In genomic region chr22:24049978-24050377, GRCh38 we compare ENCODE assay signal across 25 cellular contexts. TPM values are rescaled to one million over a fixed set of nuclear protein-coding genes. Genes with fewer than 3 reads are reported as not detected.
"Had no signal": no experiment of that assay in that cellular context is flagged by ENCODE, and none has a peak within 500 bp of the region (broad histone marks: within the 10 kb centered on the region; RNA-seq: fewer than 3 reads in every experiment).

No MANE protein-coding gene starts in this region.

- H3K9ac ChIP-seq: neural progenitor cell, parathyroid adenoma had no signal

- H2AFZ ChIP-seq: neural progenitor cell, parathyroid adenoma had no signal

- H3K36me3 ChIP-seq: neural progenitor cell had no signal

- H3K27me3 ChIP-seq: neural progenitor cell, right lobe of liver, testis, tibial nerve, upper lobe of right lung had no signal

- H3K4me3 Mint-ChIP-seq: dendritic cell treated with granulocyte-macrophage colony-stimulating factor and Interleukin-4, amounts not matched to agents 40 ng/mL and 50 ng/mL, for 4 days; mesothelial cell of epicardium; natural killer cell; stimulated activated memory B cell treated with anti-CD40 and anti-IgM and Interleukin-4, amounts not matched to agents 10 μg/mL and 1 μg/mL and 100 μg/mL, for 72 hours; stimulated activated naive CD8-positive, alpha-beta T cell treated with anti-CD3 and anti-CD28 coated beads, Interleukin-15, Interleukin-2, amounts not matched to agents 100 ng/mL and 50 ng/mL, for 24 hours had no signal

- ATAC-seq: left colon; natural killer cell; right lobe of liver; stimulated activated memory B cell treated with anti-CD40 and anti-IgM and Interleukin-4, amounts not matched to agents 10 μg/mL and 1 μg/mL and 100 μg/mL, for 72 hours; upper lobe of right lung had no signal

- H3K79me2 ChIP-seq: parathyroid adenoma had no signal

- H3K9me3 Mint-ChIP-seq: dendritic cell treated with granulocyte-macrophage colony-stimulating factor and Interleukin-4, amounts not matched to agents 40 ng/mL and 50 ng/mL, for 4 days; mesothelial cell of epicardium; natural killer cell; neural progenitor cell; stimulated activated memory B cell treated with anti-CD40 and anti-IgM and Interleukin-4, amounts not matched to agents 10 μg/mL and 1 μg/mL and 100 μg/mL, for 72 hours; stimulated activated naive CD8-positive, alpha-beta T cell treated with anti-CD3 and anti-CD28 coated beads, Interleukin-15, Interleukin-2, amounts not matched to agents 100 ng/mL and 50 ng/mL, for 24 hours had no signal

- H3K27me3 Mint-ChIP-seq: dendritic cell treated with granulocyte-macrophage colony-stimulating factor and Interleukin-4, amounts not matched to agents 40 ng/mL and 50 ng/mL, for 4 days; stimulated activated memory B cell treated with anti-CD40 and anti-IgM and Interleukin-4, amounts not matched to agents 10 μg/mL and 1 μg/mL and 100 μg/mL, for 72 hours; stimulated activated naive CD8-positive, alpha-beta T cell treated with anti-CD3 and anti-CD28 coated beads, Interleukin-15, Interleukin-2, amounts not matched to agents 100 ng/mL and 50 ng/mL, for 24 hours had no signal

- H3K4me1 ChIP-seq: neural progenitor cell, parathyroid adenoma, prostate gland, right lobe of liver, testis, tibial nerve, upper lobe of right lung had no signal

- H3K27ac ChIP-seq: neural progenitor cell, parathyroid adenoma, prostate gland, right lobe of liver, testis, tibial nerve, upper lobe of right lung had no signal

- H3K27ac Mint-ChIP-seq: dendritic cell treated with granulocyte-macrophage colony-stimulating factor and Interleukin-4, amounts not matched to agents 40 ng/mL and 50 ng/mL, for 4 days; mesothelial cell of epicardium; neural progenitor cell; stimulated activated memory B cell treated with anti-CD40 and anti-IgM and Interleukin-4, amounts not matched to agents 10 μg/mL and 1 μg/mL and 100 μg/mL, for 72 hours; stimulated activated naive CD8-positive, alpha-beta T cell treated with anti-CD3 and anti-CD28 coated beads, Interleukin-15, Interleukin-2, amounts not matched to agents 100 ng/mL and 50 ng/mL, for 24 hours had no signal

- DNase-seq: foreskin melanocyte; hippocampal formation; left colon; mammary epithelial cell; natural killer cell; occipital lobe; stimulated activated CD4-positive, alpha-beta T cell treated with anti-CD3 and anti-CD28 coated beads, Interleukin-4, amount 100 ng/mL, for 1 hour; stimulated activated CD8-positive, alpha-beta memory T cell treated with anti-CD3 and anti-CD28 coated beads, Interleukin-4, amount 100 ng/mL, for 48 hours; testis; upper lobe of right lung had no signal

- H3K4me2 ChIP-seq: neural progenitor cell had no signal

- H3K9me3 ChIP-seq: prostate gland, right lobe of liver, testis, tibial nerve, upper lobe of right lung had no signal

- H3K36me3 Mint-ChIP-seq: natural killer cell had no signal

- H3K4me1 Mint-ChIP-seq: mesothelial cell of epicardium, natural killer cell had no signal

- H3K4me3 ChIP-seq: neural progenitor cell, prostate gland, right lobe of liver, testis, tibial nerve, upper lobe of right lung had no signal

RNA-seq across cellular contexts. Expression of gene GSTT4, which starts 44.7 kb away (rescaled TPM):
- total RNA-seq: kidney epithelial cell, left colon, lower leg skin, mammary epithelial cell, mesothelial cell of epicardium, mucosa of gallbladder, myocyte, natural killer cell, occipital lobe, renal cortical epithelial cell, right lobe of liver, tibial nerve, upper lobe of right lung had no signal
- polyA plus RNA-seq: esophagus, mammary epithelial cell had no signal
